ENCODE assay signal across 1 cellular context in the genomic region with DNA sequence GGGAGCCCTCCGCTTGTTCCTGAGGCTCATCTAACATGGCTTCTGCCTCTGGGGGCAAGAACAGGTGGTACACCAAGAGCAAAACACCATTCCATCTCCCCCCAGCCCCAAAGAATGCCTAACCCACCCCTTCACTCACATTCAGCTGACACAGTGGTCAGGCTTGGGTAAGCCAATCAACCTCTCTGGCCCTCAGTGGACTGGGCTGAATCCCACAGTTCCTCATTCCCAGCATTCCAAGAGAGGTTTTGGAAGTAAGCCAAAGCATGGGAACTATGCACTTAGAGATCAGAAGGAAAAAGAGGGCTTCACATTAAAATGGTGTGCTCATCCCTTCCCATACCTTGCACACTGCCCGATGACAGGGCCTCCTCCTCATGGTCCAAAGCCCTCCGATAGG.
TF ChIP-seq lines count a peak whose summit lies in the region.

No MANE protein-coding gene starts in this region.

TF ChIP-seq in IMR-90, 13 proteins besides CTCF, POLR2A, EP300 and RAD21 (continued from another document):
- TF ChIP-seq CHD1 (IDR thresholded peaks at IDR 0.05; ENCODE audit: low read depth, low read length) (no peak), MXI1 (IDR thresholded peaks at IDR 0.05; ENCODE audit: borderline replicate concordance, low read depth, low read length) (no peak), RCOR1 (IDR thresholded peaks at IDR 0.05; ENCODE audit: insufficient replicate concordance, low read length) (no peak), MAZ (IDR thresholded peaks at IDR 0.05; ENCODE audit: borderline replicate concordance, low read depth, low read length) (no peak), MAFK (IDR thresholded peaks at IDR 0.05; ENCODE audit: low read depth, low read length) (no peak), CEBPB (IDR thresholded peaks at IDR 0.05; ENCODE audit: low read depth, low read length) (no peak)
- TF ChIP-seq, protein P1, sequence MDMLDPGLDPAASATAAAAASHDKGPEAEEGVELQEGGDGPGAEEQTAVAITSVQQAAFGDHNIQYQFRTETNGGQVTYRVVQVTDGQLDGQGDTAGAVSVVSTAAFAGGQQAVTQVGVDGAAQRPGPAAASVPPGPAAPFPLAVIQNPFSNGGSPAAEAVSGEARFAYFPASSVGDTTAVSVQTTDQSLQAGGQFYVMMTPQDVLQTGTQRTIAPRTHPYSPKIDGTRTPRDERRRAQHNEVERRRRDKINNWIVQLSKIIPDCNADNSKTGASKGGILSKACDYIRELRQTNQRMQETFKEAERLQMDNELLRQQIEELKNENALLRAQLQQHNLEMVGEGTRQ (IDR thresholded peaks at IDR 0.05; ENCODE audit: low read depth, low read length), result no peak
- TF ChIP-seq, protein P2, sequence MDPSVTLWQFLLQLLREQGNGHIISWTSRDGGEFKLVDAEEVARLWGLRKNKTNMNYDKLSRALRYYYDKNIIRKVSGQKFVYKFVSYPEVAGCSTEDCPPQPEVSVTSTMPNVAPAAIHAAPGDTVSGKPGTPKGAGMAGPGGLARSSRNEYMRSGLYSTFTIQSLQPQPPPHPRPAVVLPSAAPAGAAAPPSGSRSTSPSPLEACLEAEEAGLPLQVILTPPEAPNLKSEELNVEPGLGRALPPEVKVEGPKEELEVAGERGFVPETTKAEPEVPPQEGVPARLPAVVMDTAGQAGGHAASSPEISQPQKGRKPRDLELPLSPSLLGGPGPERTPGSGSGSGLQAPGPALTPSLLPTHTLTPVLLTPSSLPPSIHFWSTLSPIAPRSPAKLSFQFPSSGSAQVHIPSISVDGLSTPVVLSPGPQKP (IDR thresholded peaks at IDR 0.05; ENCODE audit: borderline replicate concordance, low read depth, low read length), result no peak
